In the genomic region with DNA sequence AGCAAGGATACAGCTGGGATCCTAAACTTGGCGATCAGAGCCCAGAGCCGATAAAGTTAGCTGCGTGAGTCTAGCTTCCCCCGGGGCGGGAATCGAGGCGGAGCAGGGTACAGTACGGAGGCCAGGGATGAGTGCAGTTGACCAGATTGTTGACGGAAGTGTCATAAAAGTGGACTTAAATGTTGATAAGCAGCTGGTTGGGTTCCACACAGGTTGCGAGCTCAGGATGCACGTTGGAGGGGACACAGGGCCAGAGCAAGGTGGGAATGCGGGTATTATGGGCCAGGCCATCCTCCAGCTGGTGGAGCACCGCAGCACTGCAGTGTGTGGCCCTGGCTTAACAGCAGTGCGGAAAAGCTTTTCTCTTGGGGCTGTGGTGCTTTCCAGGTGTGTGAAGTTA, we compare ENCODE assay signal across 8 cellular contexts.
DNase-seq lines count a peak whose midpoint lies in the region; ATAC-seq, FAIRE-seq and TF ChIP-seq lines count a peak whose summit lies in the region.
"Not testable (repeated sequence)": the region's sequence is repeated elsewhere in the genome, so short reads cannot be mapped to it uniquely, and the experiment has no call there.

No MANE protein-coding gene starts in this region.

- TF ChIP-seq EP300 in A549 (IDR thresholded peaks at IDR 0.05): not testable (repeated sequence)

- H3K4me3 Mint-ChIP-seq in activated CD4-positive, alpha-beta T cell treated with anti-CD3 and anti-CD28 coated beads, Interleukin-2, amount 10 ng/mL, durations not matched to agents 7 days and 5 days: peak overlapping the region; percentile 86

- H3K36me3 Mint-ChIP-seq in activated CD4-positive, alpha-beta T cell treated with anti-CD3 and anti-CD28 coated beads, Interleukin-2, amount 10 ng/mL, durations not matched to agents 7 days and 5 days (ENCODE audit: low read depth): not testable (repeated sequence)

- not testable (repeated sequence) for H3K9me3 Mint-ChIP-seq in activated CD4-positive, alpha-beta T cell treated with anti-CD3 and anti-CD28 coated beads, Interleukin-2, amount 10 ng/mL, durations not matched to agents 7 days and 5 days

- H3K27me3 Mint-ChIP-seq in activated CD4-positive, alpha-beta T cell treated with anti-CD3 and anti-CD28 coated beads, Interleukin-2, amount 10 ng/mL, durations not matched to agents 7 days and 5 days: not testable (repeated sequence)

- H3K4me3 ChIP-seq in A549 (peak overlapping the region; percentile 50), MM.1S (ENCODE audit: low read length) (peak overlapping the region; percentile 53), coronary artery (peak overlapping the region; percentile 72), iPS-18a (ENCODE audit: low read length) (peak overlapping the region; percentile 64), parathyroid adenoma (ENCODE audit: low read depth, low read length) (peak overlapping the region; percentile 60)

- DNase-seq in A549 (ENCODE audit: low read depth in 1 of 2, low spot score in 1 of 2) (peak in 1 of 2 experiments; percentile 21), MM.1S (peak; percentile 22)
- peak; percentile 10 for DNase-seq in activated CD4-positive, alpha-beta T cell treated with anti-CD3 and anti-CD28 coated beads, Interleukin-2, amount 10 ng/mL, durations not matched to agents 7 days and 5 days
- not testable (repeated sequence) for DNase-seq in coronary artery (ENCODE audit: low spot score)

- peak; percentile 84 to 86 for ATAC-seq in A549
- peak; percentile 23 for ATAC-seq in GM18861 (IDR thresholded peaks at IDR 0.05; ENCODE audit: unreplicated experiment)
- ATAC-seq in HG02642 (IDR thresholded peaks at IDR 0.05; ENCODE audit: poor library complexity, unreplicated experiment): peak; percentile 59

- H3K27me3 ChIP-seq in MM.1S (replicated peaks; ENCODE audit: insufficient read depth, low read length); iPS-18a (ENCODE audit: control insufficient read depth, insufficient read depth, low read length); parathyroid adenoma (ENCODE audit: control insufficient read depth, insufficient read depth, low read length): not testable (repeated sequence)

- CTCF ChIA-PET in A549 (lab: Yijun Ruan, JAX); activated CD4-positive, alpha-beta T cell treated with anti-CD3 and anti-CD28 coated beads, Interleukin-2, amount 10 ng/mL, durations not matched to agents 7 days and 5 days (lab: Charles Lee): not testable (repeated sequence)

- H3K4me2 ChIP-seq in A549 (peak overlapping the region; percentile 84), MM.1S (ENCODE audit: low read depth, low read length) (peak overlapping the region; percentile 41; the same call in 1 of the 2 replicates), parathyroid adenoma (ENCODE audit: low read length) (peak overlapping the region; percentile 38)

- H2AFZ ChIP-seq in MM.1S (ENCODE audit: low read length); parathyroid adenoma: not testable (repeated sequence)

- not testable (repeated sequence) for H3K4me1 ChIP-seq in A549; MM.1S (ENCODE audit: low read length); iPS-18a (ENCODE audit: control insufficient read depth, low read depth, low read length); parathyroid adenoma

- TF ChIP-seq RAD21 in A549 (conservative IDR thresholded peaks at IDR 0.05 in 1 of 2, IDR thresholded peaks at IDR 0.05 in 1 of 2): not testable (repeated sequence)

- not testable (repeated sequence) for H3K9me3 ChIP-seq in A549; MM.1S (replicated peaks; ENCODE audit: insufficient read depth, low read length); iPS-18a (ENCODE audit: control insufficient read depth, low read depth, low read length); parathyroid adenoma (ENCODE audit: control insufficient read depth, low read length)

- peak overlapping the region; percentile 45; the same call in 1 of the 2 replicates for H3K9ac ChIP-seq in MM.1S (ENCODE audit: low read length)
- H3K9ac ChIP-seq in iPS-18a (ENCODE audit: low read length): peak overlapping the region; percentile 68
- not testable (repeated sequence) for H3K9ac ChIP-seq in parathyroid adenoma

- H3K9me2 ChIP-seq in MM.1S (replicated peaks; ENCODE audit: insufficient read depth, low read length): not testable (repeated sequence)

- WGBS in A549 (ENCODE audit: missing lambda C conversion rate): 2% methylated on average over 13 of the region's 14 CpGs

- not testable (repeated sequence) for FAIRE-seq in A549 (lab: Jason Lieb, UNC)

- H4K20me1 ChIP-seq in MM.1S (ENCODE audit: insufficient read depth, low read length): not testable (repeated sequence)

- not testable (repeated sequence) for TF ChIP-seq POLR2A in A549 (IDR thresholded peaks at IDR 0.05; ENCODE audit: low read length)

- not testable (repeated sequence) for TF ChIP-seq CTCF in A549 (IDR thresholded peaks at IDR 0.05); MM.1S (IDR thresholded peaks at IDR 0.05; ENCODE audit: low read length); coronary artery (IDR thresholded peaks at IDR 0.05); parathyroid adenoma (IDR thresholded peaks at IDR 0.05)

- not testable (repeated sequence) for H3K36me3 ChIP-seq in MM.1S (replicated peaks; ENCODE audit: insufficient read depth, low read length); iPS-18a (ENCODE audit: control insufficient read depth, low read depth, low read length); parathyroid adenoma (ENCODE audit: control insufficient read depth, insufficient read depth, low read length)

- POLR2A ChIA-PET in A549 (lab: Yijun Ruan, JAX); activated CD4-positive, alpha-beta T cell treated with anti-CD3 and anti-CD28 coated beads, Interleukin-2, amount 10 ng/mL, durations not matched to agents 7 days and 5 days (lab: Charles Lee): not testable (repeated sequence)

- not testable (repeated sequence) for H3K4me1 Mint-ChIP-seq in activated CD4-positive, alpha-beta T cell treated with anti-CD3 and anti-CD28 coated beads, Interleukin-2, amount 10 ng/mL, durations not matched to agents 7 days and 5 days

- H3K27ac ChIP-seq in A549 (peak overlapping the region; percentile 81 to 93), MM.1S (ENCODE audit: low read length) (peak overlapping the region; percentile 44; the same call in 1 of the 2 replicates), coronary artery (peak overlapping the region in 1 of 2 donors; percentile 65)
- H3K27ac ChIP-seq in iPS-18a (ENCODE audit: low read length); parathyroid adenoma: not testable (repeated sequence)

- not testable (repeated sequence) for H3F3A ChIP-seq in MM.1S (ENCODE audit: insufficient read depth, low read length)

- H3K79me2 ChIP-seq in MM.1S (ENCODE audit: low read length); parathyroid adenoma: not testable (repeated sequence)

- H3K27ac Mint-ChIP-seq in activated CD4-positive, alpha-beta T cell treated with anti-CD3 and anti-CD28 coated beads, Interleukin-2, amount 10 ng/mL, durations not matched to agents 7 days and 5 days: peak overlapping the region; percentile 92

TF ChIP-seq in A549, 52 proteins besides CTCF, POLR2A, EP300 and RAD21:
- peak; percentile 54 for TF ChIP-seq MAX (IDR thresholded peaks at IDR 0.05)

Comparison
In these comparisons a context has a peak if more than half of its experiments do, and no peak if none do; other contexts are left out.
1. ATAC-seq: peak in every context shown above with its lines; median percentile 85 in A549; 59 in HG02642; 23 in GM18861.